ENCODE assay signal across 9 cellular contexts in genomic region chr12:94762259-94762942, GRCh38.
DNase-seq lines count a peak whose midpoint lies in the region; ATAC-seq and TF ChIP-seq lines count a peak whose summit lies in the region.
"Had no signal": no experiment of that assay in that cellular context is flagged by ENCODE, and none has a peak within 500 bp of the region (broad histone marks: within the 10 kb centered on the region; RNA-seq: fewer than 3 reads in every experiment).

No MANE protein-coding gene starts in this region.

- no peaks in the 10 kb centered on the region for H3K9me3 Mint-ChIP-seq in activated T-cell treated with anti-CD3 and anti-CD28 coated beads, Interleukin-2, amount 50 U/mL, for 24 hours

- no peaks in the 10 kb centered on the region for H3K27me3 ChIP-seq in OCI-LY3 (ENCODE audit: low read depth, low read length)

- peaks cover 44% of the 10 kb centered on the region for H3K4me1 ChIP-seq in OCI-LY3 (ENCODE audit: low read length)
- H3K4me1 ChIP-seq: left ventricle myocardium inferior had no signal

- no peaks in the 10 kb centered on the region for H3K9me3 ChIP-seq in OCI-LY3 (ENCODE audit: insufficient read depth, low read length)
- H3K9me3 ChIP-seq: left ventricle myocardium inferior had no signal

- no peak overlapping the region for H2AFZ ChIP-seq in OCI-LY3 (ENCODE audit: low read depth, low read length)

- H4K20me1 ChIP-seq in OCI-LY3 (ENCODE audit: insufficient read depth, low read length) = no peaks in the 10 kb centered on the region

- DNase-seq in NOMO-1 treated with DMSO at 0.1 percent for 48 hours (lab: John Stamatoyannopoulos, UW; ENCODE audit: unreplicated experiment) = peak; percentile 30
- DNase-seq in NOMO-1 treated with dmso at 0.1 percent for 144 hours (lab: John Stamatoyannopoulos, UW; ENCODE audit: unreplicated experiment) = no peak
- peak; percentile 47 for DNase-seq in renal cortical epithelial cell (ENCODE audit: low read depth)
- no peak for DNase-seq in mucosa of gallbladder (ENCODE audit: low spot score)
- no peak for DNase-seq in NCI-H1105 treated with DMSO at 0.1 percent for 48 hours (lab: John Stamatoyannopoulos, UW)
- DNase-seq in activated T-cell treated with anti-CD3 and anti-CD28 coated beads, Interleukin-2, amount 50 U/mL, for 24 hours = no peak
- DNase-seq: left ventricle myocardium inferior had no signal

- peaks cover 10% of the 10 kb centered on the region for H3K4me1 Mint-ChIP-seq in activated T-cell treated with anti-CD3 and anti-CD28 coated beads, Interleukin-2, amount 50 U/mL, for 24 hours (ENCODE audit: low read depth)

- H3K36me3 ChIP-seq in OCI-LY3 (replicated peaks; ENCODE audit: low read depth, low read length) = no peaks in the 10 kb centered on the region
- H3K36me3 ChIP-seq: left ventricle myocardium inferior had no signal

- ATAC-seq in HG02678 (IDR thresholded peaks at IDR 0.05; ENCODE audit: unreplicated experiment) = peak; percentile 82

- H3K27me3 Mint-ChIP-seq in activated T-cell treated with anti-CD3 and anti-CD28 coated beads, Interleukin-2, amount 50 U/mL, for 24 hours = peaks cover 13% of the 10 kb centered on the region

- H3K4me2 ChIP-seq in OCI-LY3 (ENCODE audit: low read length) = peak overlapping the region; percentile 55

- peaks cover 16% of the 10 kb centered on the region for H3K79me2 ChIP-seq in OCI-LY3 (ENCODE audit: low read length)

- peak overlapping the region; percentile 17; the same call in 1 of the 2 replicates for H3K4me3 ChIP-seq in OCI-LY3 (ENCODE audit: low read length)
- H3K4me3 ChIP-seq: left ventricle myocardium inferior had no signal

- TF ChIP-seq CTCF in OCI-LY3 (IDR thresholded peaks at IDR 0.05; ENCODE audit: low read depth, low read length) = no peak

- no peak overlapping the region for H3K27ac ChIP-seq in OCI-LY3 (ENCODE audit: low read length)
- H3K27ac ChIP-seq: left ventricle myocardium inferior had no signal

- H3K9ac ChIP-seq in OCI-LY3 (ENCODE audit: low read length) = no peak overlapping the region; the same call in 1 of the 2 replicates

- H3K36me3 Mint-ChIP-seq in activated T-cell treated with anti-CD3 and anti-CD28 coated beads, Interleukin-2, amount 50 U/mL, for 24 hours (ENCODE audit: low read depth) = no peaks in the 10 kb centered on the region

- H3K27ac Mint-ChIP-seq in activated T-cell treated with anti-CD3 and anti-CD28 coated beads, Interleukin-2, amount 50 U/mL, for 24 hours = no peak overlapping the region

- no peak overlapping the region for H3K4me3 Mint-ChIP-seq in activated T-cell treated with anti-CD3 and anti-CD28 coated beads, Interleukin-2, amount 50 U/mL, for 24 hours

Comparison
In these comparisons a context has a peak if more than half of its experiments do, and no peak if none do; other contexts are left out.
1. DNase-seq: peak in NOMO-1 treated with DMSO at 0.1 percent for 48 hours (single experiment) and renal cortical epithelial cell (single experiment); none in NOMO-1 treated with dmso at 0.1 percent for 144 hours (single experiment), mucosa of gallbladder (single experiment), NCI-H1105 treated with DMSO at 0.1 percent for 48 hours (single experiment) and activated T-cell treated with anti-CD3 and anti-CD28 coated beads, Interleukin-2, amount 50 U/mL, for 24 hours (single experiment).